Comparison of ENCODE assay signal across 12 cellular contexts in the genomic region with DNA sequence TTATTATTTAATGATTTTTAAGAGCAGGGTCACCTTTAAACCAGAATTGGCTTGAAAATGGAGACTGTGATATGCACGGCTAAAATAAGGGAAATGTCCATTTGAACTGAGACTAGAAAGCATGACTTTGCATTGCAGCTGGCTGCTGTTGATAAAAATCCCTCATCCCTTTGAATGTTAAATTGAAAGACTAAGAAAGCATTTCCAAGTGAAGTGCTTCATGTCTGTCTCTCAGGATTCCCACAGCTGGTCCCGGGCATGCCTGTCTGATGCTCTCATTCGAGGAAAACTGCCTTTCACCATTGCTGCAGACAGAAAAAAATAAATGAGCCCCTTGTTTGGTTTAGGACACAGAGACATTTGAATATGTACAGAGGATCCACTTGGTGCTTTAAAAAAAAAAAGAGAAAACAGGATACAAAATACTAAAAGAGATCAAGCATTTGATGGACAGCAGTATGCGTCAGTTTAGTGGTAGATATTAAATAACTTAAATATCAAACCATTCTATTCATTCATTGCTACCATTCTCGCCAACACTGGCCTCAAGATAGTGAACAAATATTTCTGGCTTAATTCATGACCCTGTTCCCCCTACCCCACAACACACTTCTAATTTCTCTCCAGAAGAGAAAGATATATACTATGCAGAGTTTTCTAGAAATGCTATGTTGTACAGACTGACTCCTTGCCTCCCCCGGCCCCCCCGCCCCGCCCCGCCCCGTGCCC. TPM values are rescaled to one million over a fixed set of nuclear protein-coding genes. Genes with fewer than 3 reads are reported as not detected.
DNase-seq lines count a peak whose midpoint lies in the region; TF ChIP-seq lines count a peak whose summit lies in the region.
"Had no signal": no experiment of that assay in that cellular context is flagged by ENCODE, and none has a peak within 500 bp of the region (broad histone marks: within the 10 kb centered on the region; RNA-seq: fewer than 3 reads in every experiment).

No MANE protein-coding gene starts in this region.

- H3K4me3 Mint-ChIP-seq in activated CD4-positive, alpha-beta T cell treated with anti-CD3 and anti-CD28 coated beads, Interleukin-2, amount 10 ng/mL, durations not matched to agents 24 days and 14 days: peak overlapping the region; percentile 63
- no peak overlapping the region for H3K4me3 Mint-ChIP-seq in H9

- no peak overlapping the region for H2BK120ac ChIP-seq in H9 (ENCODE audit: low read depth, low read length, poor library complexity, severe bottlenecking)

- no peak overlapping the region for H3K4ac ChIP-seq in H9 (ENCODE audit: low read depth, low read length)

- no peak overlapping the region for H2BK12ac ChIP-seq in H9 (ENCODE audit: insufficient read length, low read depth, low read length)

- H3K14ac ChIP-seq in H9 (ENCODE audit: insufficient read depth, low read length): no peak overlapping the region

- H4K5ac ChIP-seq in H9 (ENCODE audit: insufficient read length, low read depth, low read length): no peak overlapping the region

- H4K91ac ChIP-seq in H9 (ENCODE audit: insufficient read length, low read depth, low read length): no peak overlapping the region

- H3T11ph ChIP-seq in H9 (ENCODE audit: low read length): no peak overlapping the region

- H3K9me3 ChIP-seq in Peyer's patch: no peaks in the 10 kb centered on the region
- H3K9me3 ChIP-seq in suprapubic skin: no peaks in the 10 kb centered on the region
- H3K9me3 ChIP-seq in H9 (ENCODE audit: control insufficient read depth, low read depth, low read length): no peaks in the 10 kb centered on the region
- H3K9me3 ChIP-seq: heart left ventricle, SK-N-SH had no signal

- H3K36me3 ChIP-seq in Peyer's patch (no peaks in the 10 kb centered on the region), suprapubic skin (peaks cover 9% of the 10 kb centered on the region)

- H3K18ac ChIP-seq in H9 (ENCODE audit: insufficient read length, low read depth, low read length): no peak overlapping the region

- H3K9me3 Mint-ChIP-seq in activated CD4-positive, alpha-beta T cell treated with anti-CD3 and anti-CD28 coated beads, Interleukin-2, amount 10 ng/mL, durations not matched to agents 24 days and 14 days: no peaks in the 10 kb centered on the region
- no peaks in the 10 kb centered on the region for H3K9me3 Mint-ChIP-seq in H9

- no peak overlapping the region for H2BK15ac ChIP-seq in H9 (ENCODE audit: low read depth, low read length)

- no peak overlapping the region for H2AK5ac ChIP-seq in H9 (ENCODE audit: insufficient read length, low read length)

- H4K8ac ChIP-seq in H9 (replicated peaks; ENCODE audit: insufficient read length, low read depth, low read length): no peak overlapping the region

- 74% methylated on average over 10 of the region's 10 CpGs for WGBS in suprapubic skin
- WGBS in H9 (ENCODE audit: extremely low coverage, insufficient read length, low lambda C conversion rate): no CpG with 5 or more reads among the region's 10 CpGs

- H3K4me1 ChIP-seq in Peyer's patch: no peaks in the 10 kb centered on the region
- H3K4me1 ChIP-seq in suprapubic skin: peaks cover 7% of the 10 kb centered on the region
- no peaks in the 10 kb centered on the region for H3K4me1 ChIP-seq in H9 (ENCODE audit: insufficient read depth, low read length)

- H4K20me1 ChIP-seq in H9 (ENCODE audit: control insufficient read depth, insufficient read depth, insufficient read length): no peaks in the 10 kb centered on the region

- H3K23ac ChIP-seq in H9 (ENCODE audit: insufficient read length, low read depth, low read length): no peak overlapping the region

- H2AFZ ChIP-seq in H9 (ENCODE audit: low read length): no peak overlapping the region

- TF ChIP-seq EP300 in suprapubic skin (IDR thresholded peaks at IDR 0.05): no peak

- no peaks in the 10 kb centered on the region for H3K79me1 ChIP-seq in H9 (ENCODE audit: insufficient read depth, low read depth, low read length, poor library complexity, severe bottlenecking)

- no peaks in the 10 kb centered on the region for H3K27me3 ChIP-seq in Peyer's patch
- H3K27me3 ChIP-seq in suprapubic skin: no peaks in the 10 kb centered on the region
- H3K27me3 ChIP-seq in H9 (ENCODE audit: insufficient read depth, low read length): no peaks in the 10 kb centered on the region
- H3K27me3 ChIP-seq: heart left ventricle had no signal

- H2BK5ac ChIP-seq in H9 (ENCODE audit: insufficient read length, low read length): no peak overlapping the region

- intact Hi-C loops in activated CD4-positive, alpha-beta T cell treated with anti-CD3 and anti-CD28 coated beads, Interleukin-2, amount 10 ng/mL, durations not matched to agents 24 days and 14 days (cut with micrococcal nuclease): no loop called here

- TF ChIP-seq CTCF in Peyer's patch (IDR thresholded peaks at IDR 0.05): no peak
- no peak for TF ChIP-seq CTCF in suprapubic skin (IDR thresholded peaks at IDR 0.05)
- TF ChIP-seq CTCF in H9 (conservative IDR thresholded peaks at IDR 0.05): no peak

- H3K27me3 Mint-ChIP-seq in activated CD4-positive, alpha-beta T cell treated with anti-CD3 and anti-CD28 coated beads, Interleukin-2, amount 10 ng/mL, durations not matched to agents 24 days and 14 days: peaks cover 11% of the 10 kb centered on the region
- H3K27me3 Mint-ChIP-seq in H9 (ENCODE audit: low read depth): no peaks in the 10 kb centered on the region

- H3K23me2 ChIP-seq in H9 (ENCODE audit: insufficient read length, low read depth, low read length, poor library complexity, severe bottlenecking): no peaks in the 10 kb centered on the region

- H3K4me3 ChIP-seq in Peyer's patch: peak overlapping the region in 3 of 4 donors; percentile 25 to 43 (median 28)
- H3K4me3 ChIP-seq in suprapubic skin: peak overlapping the region; percentile 7

- no peak overlapping the region for H2BK20ac ChIP-seq in H9 (ENCODE audit: low read depth, low read length, poor library complexity, severe bottlenecking)

- H3K27ac Mint-ChIP-seq in activated CD4-positive, alpha-beta T cell treated with anti-CD3 and anti-CD28 coated beads, Interleukin-2, amount 10 ng/mL, durations not matched to agents 24 days and 14 days: peak overlapping the region; percentile 8
- no peak overlapping the region for H3K27ac Mint-ChIP-seq in H9

- H3K56ac ChIP-seq in H9 (ENCODE audit: insufficient read length, low read depth, low read length): no peak overlapping the region

- H3K4me1 Mint-ChIP-seq in activated CD4-positive, alpha-beta T cell treated with anti-CD3 and anti-CD28 coated beads, Interleukin-2, amount 10 ng/mL, durations not matched to agents 24 days and 14 days: peaks cover 22% of the 10 kb centered on the region
- H3K4me1 Mint-ChIP-seq in H9: peaks cover 17 to 27% of the 10 kb centered on the region in 2 experiments

- TF ChIP-seq POLR2A in Peyer's patch (IDR thresholded peaks at IDR 0.05) (no peak), suprapubic skin (IDR thresholded peaks at IDR 0.05) (no peak)

- H3K36me3 Mint-ChIP-seq in activated CD4-positive, alpha-beta T cell treated with anti-CD3 and anti-CD28 coated beads, Interleukin-2, amount 10 ng/mL, durations not matched to agents 24 days and 14 days (ENCODE audit: low read depth): peaks cover 4% of the 10 kb centered on the region
- no peaks in the 10 kb centered on the region; a peak in 2 of 7 replicates for H3K36me3 Mint-ChIP-seq in H9 (ENCODE audit: insufficient read depth in 1 of 3, low read depth in 3 of 3)

- DNase-seq in activated CD4-positive, alpha-beta T cell treated with anti-CD3 and anti-CD28 coated beads, Interleukin-2, amount 10 ng/mL, durations not matched to agents 24 days and 14 days: no peak
- DNase-seq in activated CD4-positive, alpha-beta T cell treated with anti-CD3 and anti-CD28 coated beads, Interleukin-2, amount 50 U/mL, for 48 hours: no peak
- DNase-seq in Peyer's patch (no peak), medulla oblongata (ENCODE audit: extremely low spot score) (peak; percentile 71), suprapubic skin (ENCODE audit: low spot score in 2 of 2) (no peak), H9 (no peak), T-helper 9 cell (no peak)
- no peak for DNase-seq in activated CD8-positive, alpha-beta memory T cell treated with anti-CD3 and anti-CD28 coated beads, Interleukin-2, amount 50 U/mL, for 4 hours
- DNase-seq: GOT3, NCI-H510A, SK-N-SH had no signal

- H3K9ac ChIP-seq in H9 (ENCODE audit: extremely low read depth, insufficient read length, low read length): no peak overlapping the region
- H3K9ac ChIP-seq: SK-N-SH had no signal

- H3K4me2 ChIP-seq in H9 (ENCODE audit: insufficient read depth, insufficient read length, low read length): no peak overlapping the region
- H3K4me2 ChIP-seq: SK-N-SH had no signal

- H3K79me2 ChIP-seq in H9 (ENCODE audit: insufficient read depth, low read length): no peaks in the 10 kb centered on the region

- peak overlapping the region in 2 of 4 donors; percentile 66 to 78 for H3K27ac ChIP-seq in Peyer's patch
- H3K27ac ChIP-seq in suprapubic skin: no peak overlapping the region
- no peak overlapping the region for H3K27ac ChIP-seq in H9 (ENCODE audit: insufficient read length, low read depth, low read length)

RNA-seq across cellular contexts. Expression of gene TBC1D7, which starts 55.0 kb away (rescaled TPM):
- total RNA-seq in activated CD4-positive, alpha-beta T cell treated with anti-CD3 and anti-CD28 coated beads, Interleukin-2, amount 10 ng/mL, durations not matched to agents 24 days and 14 days: 25.1 and 26.8 TPM in 2 replicates
- 10 to 100 TPM; 13.3 to 18.6 (median 16.9) TPM for total RNA-seq in Peyer's patch
- 10 to 100 TPM in 3 of 4 donors, 1 to 10 TPM in 1; 8.3 to 15.4 (median 12.2) TPM for total RNA-seq in suprapubic skin
- 33.9 and 36.9 TPM in 2 replicates for total RNA-seq in H9 (2021)
